Comparison of ENCODE assay signal across 15 cellular contexts in genomic region chr1:162905174-162905573, GRCh38. TPM values are rescaled to one million over a fixed set of nuclear protein-coding genes. Genes with fewer than 3 reads are reported as not detected.
A peak's percentile ranks its signal among the peaks of the same experiment; 100 is the strongest.
DNase-seq lines count a peak whose midpoint lies in the region; ATAC-seq and TF ChIP-seq lines count a peak whose summit lies in the region.
"Had no signal": no experiment of that assay in that cellular context is flagged by ENCODE, and none has a peak within 500 bp of the region (broad histone marks: within the 10 kb centered on the region; RNA-seq: fewer than 3 reads in every experiment).

No MANE protein-coding gene starts in this region.

- H3K9me3 Mint-ChIP-seq in Caco-2 (ENCODE audit: unreplicated experiment) (no peaks in the 10 kb centered on the region), GM23338 (no peaks in the 10 kb centered on the region), chondrocyte (ENCODE audit: low read depth) (no peaks in the 10 kb centered on the region), nephron (no peaks in the 10 kb centered on the region)
- no peaks in the 10 kb centered on the region for H3K9me3 Mint-ChIP-seq in natural killer cell treated with Interleukin-12 subunit alpha and Interleukin-12 subunit beta and Interleukin-15 and Interleukin-18, amount 100 ng/mL, for 72 hours
- H3K9me3 Mint-ChIP-seq: activated T-cell treated with anti-CD3 and anti-CD28 coated beads, Interleukin-2, amount 50 U/mL, for 72 hours; central memory CD8-positive, alpha-beta T cell; endodermal cell had no signal

- TF ChIP-seq CTCF in Caco-2 (IDR thresholded peaks at IDR 0.05; ENCODE audit: insufficient read depth in 1 of 2, low read depth in 1 of 2, low read length in 1 of 2, severe bottlenecking in 1 of 2, unreplicated experiment in 1 of 2) (no peak), GM23338 (conservative IDR thresholded peaks at IDR 0.05; ENCODE audit: low read depth in 2 of 2) (no peak), chondrocyte (IDR thresholded peaks at IDR 0.05) (no peak), nephron (IDR thresholded peaks at IDR 0.05; ENCODE audit: unreplicated experiment in 3 of 3) (no peak)

- peak overlapping the region; percentile 89 for H3K27ac Mint-ChIP-seq in Caco-2 (ENCODE audit: unreplicated experiment)
- H3K27ac Mint-ChIP-seq in GM23338, result no peak overlapping the region
- H3K27ac Mint-ChIP-seq in chondrocyte (ENCODE audit: unreplicated experiment), result peak overlapping the region; percentile 58
- H3K27ac Mint-ChIP-seq in nephron, result peak overlapping the region; percentile 12 to 23 (median 15)
- no peak overlapping the region for H3K27ac Mint-ChIP-seq in natural killer cell treated with Interleukin-12 subunit alpha and Interleukin-12 subunit beta and Interleukin-15 and Interleukin-18, amount 100 ng/mL, for 72 hours
- H3K27ac Mint-ChIP-seq: activated CD8-positive, alpha-beta T cell treated with anti-CD3 and anti-CD28 coated beads, Interleukin-2, amount 10 ng/mL, durations not matched to agents 7 days and 5 days; activated T-cell treated with anti-CD3 and anti-CD28 coated beads, Interleukin-2, amount 50 U/mL, for 72 hours; endodermal cell had no signal

- no TSS peak for BruUV-seq in Caco-2 (replicated peaks; lab: Mats Ljungman, UMichigan)

- H3K27me3 Mint-ChIP-seq in Caco-2 (ENCODE audit: insufficient read depth, unreplicated experiment) (no peaks in the 10 kb centered on the region), GM23338 (ENCODE audit: insufficient read depth, low read depth, poor library complexity) (no peaks in the 10 kb centered on the region), chondrocyte (ENCODE audit: low read depth) (no peaks in the 10 kb centered on the region), nephron (ENCODE audit: low read depth) (no peaks in the 10 kb centered on the region)
- peaks cover 0 to 15% of the 10 kb centered on the region in 2 donors for H3K27me3 Mint-ChIP-seq in natural killer cell treated with Interleukin-12 subunit alpha and Interleukin-12 subunit beta and Interleukin-15 and Interleukin-18, amount 100 ng/mL, for 72 hours

- DNase-seq in Caco-2, result no peak
- DNase-seq in GM23338 (ENCODE audit: low spot score), result no peak
- no peak for DNase-seq in chondrocyte (ENCODE audit: low spot score)
- DNase-seq in DMS79 (lab: John Stamatoyannopoulos, UW), result no peak
- no peak for DNase-seq in GM19240 (ENCODE audit: insufficient read length, low spot score)
- DNase-seq in natural killer cell treated with Interleukin-12 subunit alpha and Interleukin-12 subunit beta and Interleukin-15 and Interleukin-18, amount 100 ng/mL, for 72 hours (ENCODE audit: low spot score), result no peak
- DNase-seq: activated CD8-positive, alpha-beta T cell treated with anti-CD3 and anti-CD28 coated beads, Interleukin-2, amount 10 ng/mL, durations not matched to agents 7 days and 5 days; activated T-cell treated with anti-CD3 and anti-CD28 coated beads, Interleukin-2, amount 50 U/mL, for 72 hours; endodermal cell; NCI-H1930; NCI-H524 treated with DMSO at 0.1 percent for 48 hours; stimulated activated CD4-positive, alpha-beta T cell treated with anti-CD3 and anti-CD28 coated beads, Interleukin-1b, Interleukin-23, amount 100 ng/mL, for 48 hours had no signal

- H3K4me1 ChIP-seq in Caco-2 (peaks cover 10% of the 10 kb centered on the region), GM23338 (ENCODE audit: insufficient read depth) (no peaks in the 10 kb centered on the region)

- H3K27me3 ChIP-seq in Caco-2 (replicated peaks; ENCODE audit: control insufficient read depth, insufficient read depth, low read length) (no peaks in the 10 kb centered on the region), GM23338 (ENCODE audit: insufficient read depth) (no peaks in the 10 kb centered on the region)

- no peaks in the 10 kb centered on the region for H3K36me3 ChIP-seq in Caco-2 (ENCODE audit: control insufficient read depth, insufficient read depth, low read length)
- no peaks in the 10 kb centered on the region for H3K36me3 ChIP-seq in GM23338 (ENCODE audit: insufficient read depth)

- H3K36me3 Mint-ChIP-seq in Caco-2 (ENCODE audit: insufficient read depth, unreplicated experiment) (no peaks in the 10 kb centered on the region), GM23338 (ENCODE audit: low read depth) (no peaks in the 10 kb centered on the region), chondrocyte (ENCODE audit: low read depth) (no peaks in the 10 kb centered on the region), nephron (ENCODE audit: low read depth) (no peaks in the 10 kb centered on the region)
- H3K36me3 Mint-ChIP-seq in natural killer cell treated with Interleukin-12 subunit alpha and Interleukin-12 subunit beta and Interleukin-15 and Interleukin-18, amount 100 ng/mL, for 72 hours, result no peaks in the 10 kb centered on the region

- H3F3A ChIP-seq in GM23338 (replicated peaks; ENCODE audit: low read depth), result no peaks in the 10 kb centered on the region

- CTCF ChIA-PET in Caco-2 (lab: Charles Lee), result interaction anchor here (1.1 kb wide), 2 partner anchors 26 to 51 kb away, joined by 3 to 4 read pairs; no protein-coding TSS in a partner anchor

- no peak overlapping the region for H3K4me3 Mint-ChIP-seq in Caco-2 (ENCODE audit: unreplicated experiment)
- no peak overlapping the region for H3K4me3 Mint-ChIP-seq in GM23338
- H3K4me3 Mint-ChIP-seq in chondrocyte (ENCODE audit: unreplicated experiment), result no peak overlapping the region
- H3K4me3 Mint-ChIP-seq in nephron, result no peak overlapping the region
- H3K4me3 Mint-ChIP-seq in natural killer cell treated with Interleukin-12 subunit alpha and Interleukin-12 subunit beta and Interleukin-15 and Interleukin-18, amount 100 ng/mL, for 72 hours, result no peak overlapping the region
- H3K4me3 Mint-ChIP-seq: activated CD8-positive, alpha-beta T cell treated with anti-CD3 and anti-CD28 coated beads, Interleukin-2, amount 10 ng/mL, durations not matched to agents 7 days and 5 days; activated T-cell treated with anti-CD3 and anti-CD28 coated beads, Interleukin-2, amount 50 U/mL, for 72 hours; central memory CD8-positive, alpha-beta T cell; endodermal cell had no signal

- H3K4me1 Mint-ChIP-seq in Caco-2 (ENCODE audit: low read depth, unreplicated experiment) (peaks cover 30% of the 10 kb centered on the region), GM23338 (peaks cover 7% of the 10 kb centered on the region; the same call in 2 of the 3 replicates), chondrocyte (ENCODE audit: low read depth) (peaks cover 57% of the 10 kb centered on the region), nephron (peaks cover 31% of the 10 kb centered on the region)
- no peaks in the 10 kb centered on the region for H3K4me1 Mint-ChIP-seq in natural killer cell treated with Interleukin-12 subunit alpha and Interleukin-12 subunit beta and Interleukin-15 and Interleukin-18, amount 100 ng/mL, for 72 hours (ENCODE audit: low read depth in 2 of 2)
- H3K4me1 Mint-ChIP-seq: central memory CD8-positive, alpha-beta T cell had no signal

- no peaks in the 10 kb centered on the region for H3K79me2 ChIP-seq in GM23338 (replicated peaks; ENCODE audit: insufficient read depth)

- POLR2A ChIA-PET in Caco-2 (lab: Charles Lee), result no interaction called here

- H2AFZ ChIP-seq in GM23338, result 0 out of 2 replicates have a peak overlapping the region, but pooled peaks have one; percentile 69

- no peaks in the 10 kb centered on the region for H4K20me1 ChIP-seq in GM23338 (replicated peaks; ENCODE audit: insufficient read depth)

- H3K9me3 ChIP-seq in Caco-2, result no peaks in the 10 kb centered on the region

- H3K4me2 ChIP-seq in GM23338, result no peak overlapping the region

- H3K4me3 ChIP-seq in Caco-2 (ENCODE audit: low read depth, low read length) (no peak overlapping the region), GM23338 (no peak overlapping the region)

- H3K9me2 ChIP-seq in GM23338 (ENCODE audit: insufficient read depth), result peaks cover 3% of the 10 kb centered on the region; the same call in 1 of the 2 replicates

- intact Hi-C loops in Caco-2 (cut with micrococcal nuclease; ENCODE audit: unreplicated experiment), result loop anchor here (2.0 kb wide), 1 partner anchor 26 kb away; no protein-coding TSS in a partner anchor

- ATAC-seq in GM23338, result no peak
- ATAC-seq in natural killer cell treated with Interleukin-12 subunit alpha and Interleukin-12 subunit beta and Interleukin-15 and Interleukin-18, amount 100 ng/mL, for 72 hours, result no peak
- ATAC-seq: activated CD8-positive, alpha-beta T cell treated with anti-CD3 and anti-CD28 coated beads, Interleukin-2, amount 10 ng/mL, durations not matched to agents 7 days and 5 days; activated T-cell treated with anti-CD3 and anti-CD28 coated beads, Interleukin-2, amount 50 U/mL, for 72 hours had no signal

- no peak overlapping the region for H3K27ac ChIP-seq in GM23338 (ENCODE audit: low read depth)

TF ChIP-seq in GM23338, 12 proteins besides CTCF, POLR2A, EP300 and RAD21 (continues in another document):
- no peak for TF ChIP-seq STAT1 (IDR thresholded peaks at IDR 0.05; ENCODE audit: unreplicated experiment)
- TF ChIP-seq POLR2AphosphoS5 (IDR thresholded peaks at IDR 0.05; ENCODE audit: low read depth), result no peak
- no peak for TF ChIP-seq ETS1 (IDR thresholded peaks at IDR 0.05)
- no peak for TF ChIP-seq NANOG (IDR thresholded peaks at IDR 0.05; ENCODE audit: borderline replicate concordance)
- TF ChIP-seq JUNB (IDR thresholded peaks at IDR 0.05; ENCODE audit: unreplicated experiment), result no peak
- TF ChIP-seq ZNF114 (CRISPR knock-in tag; IDR thresholded peaks at IDR 0.05), result no peak

RNA-seq across cellular contexts. Expression of gene CCDC190, which starts 44.2 kb away (rescaled TPM):
- total RNA-seq in Caco-2 (2022), result not detected in 2 replicates
- not detected in 2 replicates for total RNA-seq in GM23338 (2014; rRNA removed; shearing (Covaris generic))
- polyA plus RNA-seq in GM23338 (2016; fragmentation: Nextera tagmentation; extraction: Ambion mirVana), result not detected in 2 replicates
- 1.5 to 5.3 TPM (median 1.9 TPM) in 3 replicates for total RNA-seq in chondrocyte
- not detected for total RNA-seq in natural killer cell treated with Interleukin-12 subunit alpha and Interleukin-12 subunit beta and Interleukin-15 and Interleukin-18, amount 100 ng/mL, for 72 hours
- total RNA-seq: activated CD8-positive, alpha-beta T cell treated with anti-CD3 and anti-CD28 coated beads, Interleukin-2, amount 10 ng/mL, durations not matched to agents 7 days and 5 days; activated T-cell treated with anti-CD3 and anti-CD28 coated beads, Interleukin-2, amount 50 U/mL, for 72 hours; endodermal cell; subcutaneous adipose tissue had no signal

Comparison
In these comparisons a context has a peak if more than half of its experiments do, and no peak if none do; other contexts are left out.
1. H3K27ac Mint-ChIP-seq: peak in Caco-2 (single experiment), chondrocyte (single experiment) and nephron (3 of 3); none in GM23338 (single experiment) and natural killer cell treated with Interleukin-12 subunit alpha and Interleukin-12 subunit beta and Interleukin-15 and Interleukin-18, amount 100 ng/mL, for 72 hours (0 of 2).